ENCODE assay signal across 8 cellular contexts in genomic region chr10:90592903-90593302, GRCh38.
A peak's percentile ranks its signal among the peaks of the same experiment; 100 is the strongest.
DNase-seq lines count a peak whose midpoint lies in the region; ATAC-seq and TF ChIP-seq lines count a peak whose summit lies in the region.

No MANE protein-coding gene starts in this region.

- RAD21 ChIA-PET in HCT116 (lab: Charles Lee; ENCODE audit: low non-redundant PET in 1 of 2, low total read pairs in 2 of 2, uncharacterized antibody in 2 of 2, unreplicated experiment in 2 of 2) = interaction anchor here (1.0 to 1.4 kb wide), 3 partner anchors 304 to 445 kb away, joined by 3 to 7 read pairs (median 4); no protein-coding TSS in a partner anchor

- H3K4me2 ChIP-seq in HCT116 (ENCODE audit: low read length) = peak overlapping the region; percentile 46; the same call in 1 of the 2 replicates

- no peak for TF ChIP-seq POLR2A in HCT116 (IDR thresholded peaks at IDR 0.05; ENCODE audit: borderline replicate concordance, extremely low read depth, insufficient read depth, insufficient read length)

- CTCF ChIA-PET in HCT116 (lab: Charles Lee) = interaction anchor here (0.6 to 2.2 kb wide), 10 partner anchors 24 to 799 kb away, joined by 3 to 24 read pairs (median 4); no protein-coding TSS in a partner anchor

- BruUV-seq in HCT116 (replicated peaks; lab: Mats Ljungman, UMichigan) = no TSS peak

- peak overlapping the region; percentile 6; the same call in 1 of the 2 replicates for H3K9ac ChIP-seq in HCT116 (ENCODE audit: low read length)

- peak overlapping the region; percentile 81 for H3K27ac ChIP-seq in HCT116 (ENCODE audit: low read depth, low read length)

- POLR2A ChIA-PET in HCT116 (lab: Charles Lee) = interaction anchor here (0.9 to 1.0 kb wide), 2 partner anchors 12 to 505 kb away, joined by 3 to 4 read pairs; no protein-coding TSS in a partner anchor

- H4K20me1 ChIP-seq in HCT116 (ENCODE audit: insufficient read depth) = no peaks in the 10 kb centered on the region

- DNase-seq in NCI-H1417 (lab: John Stamatoyannopoulos, UW) = peak; percentile 5 to 64 (median 16)
- no peak for DNase-seq in NCI-H1417 treated with DMSO at 0.1 percent for 48 hours (lab: John Stamatoyannopoulos, UW)
- peak; percentile 68 for DNase-seq in HCT116 (ENCODE audit: low read depth, low spot score)
- DNase-seq in NCI-H510A treated with DMSO at 0.1 percent for 48 hours (lab: John Stamatoyannopoulos, UW) = peak; percentile 65
- peak; percentile 77 to 91 for DNase-seq in cardiac fibroblast (ENCODE audit: low read depth in 2 of 2)
- peak; percentile 73 for DNase-seq in medulla oblongata (ENCODE audit: extremely low spot score)
- DNase-seq in activated effector memory CD4-positive, alpha-beta T cell treated with Interleukin-2 at 50 U/mL for 16 hours = no peak

- no peaks in the 10 kb centered on the region for H3K36me3 ChIP-seq in HCT116 (ENCODE audit: control insufficient read depth in 1 of 2, insufficient read depth in 2 of 2, low read length in 2 of 2)

- ATAC-seq in HCT116 = peak; percentile 85
- no peak for ATAC-seq in HG03354 (IDR thresholded peaks at IDR 0.05; ENCODE audit: poor library complexity, severe bottlenecking, unreplicated experiment)

- no peak overlapping the region for H2AFZ ChIP-seq in HCT116 (ENCODE audit: low read depth, low read length, poor library complexity, severe bottlenecking)

- TF ChIP-seq CTCF in HCT116 (IDR thresholded peaks at IDR 0.05 in 2 of 3, conservative IDR thresholded peaks at IDR 0.05 in 1 of 3; ENCODE audit: borderline replicate concordance in 1 of 3, insufficient read depth in 1 of 3, low read depth in 2 of 3, low read length in 2 of 3) = peak; percentile 65 to 76 (median 71); a peak in 5 of 6 replicates
- TF ChIP-seq CTCF in cardiac fibroblast (IDR thresholded peaks at IDR 0.05; ENCODE audit: low read depth, low read length) = peak; percentile 80

- intact Hi-C loops in HCT116 (cut with micrococcal nuclease) = loop anchor here (1.0 to 5.0 kb wide), 7 partner anchors 269 to 800 kb away; no protein-coding TSS in a partner anchor

- H3K9me2 ChIP-seq in HCT116 (ENCODE audit: insufficient read depth) = no peaks in the 10 kb centered on the region

- TF ChIP-seq RAD21 in HCT116 (IDR thresholded peaks at IDR 0.05; ENCODE audit: low read depth) = peak; percentile 96

- no peak overlapping the region for H3K4me3 ChIP-seq in HCT116 (replicated peaks in 1 of 2; ENCODE audit: low read depth in 1 of 2, low read length in 2 of 2)
- H3K4me3 ChIP-seq in cardiac fibroblast (replicated peaks in 1 of 2; ENCODE audit: low read depth in 2 of 2, low read length in 2 of 2) = no peak overlapping the region

- no peaks in the 10 kb centered on the region for H3K27me3 ChIP-seq in HCT116 (ENCODE audit: insufficient read depth, low read length)

- no peaks in the 10 kb centered on the region for H3K79me2 ChIP-seq in HCT116 (ENCODE audit: insufficient read depth, low read length)

- H3K4me1 ChIP-seq in HCT116 (ENCODE audit: control insufficient read depth in 1 of 2, insufficient read depth in 2 of 2, low read length in 2 of 2) = peaks cover 32 to 55% of the 10 kb centered on the region in 2 experiments

- no peaks in the 10 kb centered on the region; a peak in 1 of 4 replicates for H3K9me3 ChIP-seq in HCT116 (ENCODE audit: control insufficient read depth in 1 of 2, insufficient read depth in 1 of 2, low read depth in 1 of 2, low read length in 2 of 2)

TF ChIP-seq in HCT116, 20 proteins besides CTCF, POLR2A, EP300 and RAD21:
- TF ChIP-seq YY1 (IDR thresholded peaks at IDR 0.05; ENCODE audit: extremely low read depth, insufficient replicate concordance, low read depth, low read length) = peak; percentile 8
- TF ChIP-seq REST (IDR thresholded peaks at IDR 0.05; ENCODE audit: low read depth) = no peak
- TF ChIP-seq EZH2 (IDR thresholded peaks at IDR 0.05) = no peak
TF ChIP-seq in HCT116: peak in this region for 1.

Comparison
In these comparisons a context has a peak if more than half of its experiments do, and no peak if none do; other contexts are left out.
1. DNase-seq: peak in NCI-H1417 (3 of 3), HCT116 (single experiment), NCI-H510A treated with DMSO at 0.1 percent for 48 hours (single experiment), cardiac fibroblast (2 of 2) and medulla oblongata (single experiment); none in NCI-H1417 treated with DMSO at 0.1 percent for 48 hours (single experiment) and activated effector memory CD4-positive, alpha-beta T cell treated with Interleukin-2 at 50 U/mL for 16 hours (single experiment).